In genomic region chr7:11557627-11558026, GRCh38 we compare ENCODE assay signal across 9 cellular contexts.
DNase-seq lines count a peak whose midpoint lies in the region; TF ChIP-seq lines count a peak whose summit lies in the region.
"Had no signal": no experiment of that assay in that cellular context is flagged by ENCODE, and none has a peak within 500 bp of the region (broad histone marks: within the 10 kb centered on the region; RNA-seq: fewer than 3 reads in every experiment).

No MANE protein-coding gene starts in this region.

- H3K79me1 ChIP-seq in H9 (ENCODE audit: insufficient read depth, low read depth, low read length, poor library complexity, severe bottlenecking) (no peaks in the 10 kb centered on the region), trophoblast cell (ENCODE audit: low read length) (no peaks in the 10 kb centered on the region)

- no peaks in the 10 kb centered on the region for H3K27me3 Mint-ChIP-seq in H9 (ENCODE audit: low read depth)

- no peak overlapping the region for H3K56ac ChIP-seq in H9 (ENCODE audit: insufficient read length, low read depth, low read length)

- H3K9me3 ChIP-seq in H9 (ENCODE audit: control insufficient read depth, low read depth, low read length) (no peaks in the 10 kb centered on the region), trophoblast cell (ENCODE audit: insufficient read depth, low read depth, low read length) (no peaks in the 10 kb centered on the region)
- H3K9me3 ChIP-seq: tibial nerve had no signal

- H4K91ac ChIP-seq in H9 (ENCODE audit: insufficient read length, low read depth, low read length) (no peak overlapping the region), trophoblast cell (ENCODE audit: low read depth, low read length) (no peak overlapping the region)

- no peak overlapping the region for H2BK15ac ChIP-seq in H9 (ENCODE audit: low read depth, low read length)

- no peaks in the 10 kb centered on the region for H3K36me3 Mint-ChIP-seq in H9 (ENCODE audit: insufficient read depth in 1 of 3, low read depth in 3 of 3)

- in situ Hi-C loops in brain microvascular endothelial cell (cut with HindIII; ENCODE audit: low pct_ligation_motif_present, low sequenced_read_pairs) (no loop called here), G401 (cut with HindIII; ENCODE audit: low sequenced_read_pairs) (no loop called here)

- DNase-seq in H9 (peak; percentile 75), brain microvascular endothelial cell (peak; percentile 2), trophoblast cell (peak; percentile 7 to 55), putamen (ENCODE audit: low spot score) (no peak), superior temporal gyrus (ENCODE audit: extremely low spot score) (no peak), G401 (ENCODE audit: low spot score) (no peak)

- peak; percentile 52 for TF ChIP-seq CTCF in GM12873 (IDR thresholded peaks at IDR 0.05; ENCODE audit: insufficient read depth, low read depth, low read length, missing control alignments)
- TF ChIP-seq CTCF in H9 (conservative IDR thresholded peaks at IDR 0.05): peak; percentile 75
- peak; percentile 59 for TF ChIP-seq CTCF in LNCAP (IDR thresholded peaks at IDR 0.05)
- TF ChIP-seq CTCF in brain microvascular endothelial cell (IDR thresholded peaks at IDR 0.05; ENCODE audit: low read depth, low read length, missing control alignments): peak; percentile 50

- no peak overlapping the region for H4K8ac ChIP-seq in H9 (replicated peaks; ENCODE audit: insufficient read length, low read depth, low read length)
- no peak overlapping the region for H4K8ac ChIP-seq in trophoblast cell (ENCODE audit: low read depth, low read length)

- H3K14ac ChIP-seq in H9 (ENCODE audit: insufficient read depth, low read length) (no peak overlapping the region), trophoblast cell (ENCODE audit: low read length) (no peak overlapping the region)

- H3K4ac ChIP-seq in H9 (ENCODE audit: low read depth, low read length) (no peak overlapping the region), trophoblast cell (ENCODE audit: low read depth, low read length) (no peak overlapping the region)

- H3K4me1 Mint-ChIP-seq in H9: peaks cover 14% of the 10 kb centered on the region in 2 experiments

- H2AFZ ChIP-seq in H9 (ENCODE audit: low read length): no peak overlapping the region
- no peak overlapping the region for H2AFZ ChIP-seq in trophoblast cell (ENCODE audit: insufficient read depth, low read length, poor library complexity)

- H2BK5ac ChIP-seq in H9 (ENCODE audit: insufficient read length, low read length) (no peak overlapping the region), trophoblast cell (ENCODE audit: low read depth, low read length, poor library complexity) (no peak overlapping the region)

- WGBS in H9 (ENCODE audit: extremely low coverage, insufficient read length, low lambda C conversion rate): no CpG with 5 or more reads among the region's 2 CpGs
- WGBS in trophoblast cell (ENCODE audit: extremely low coverage, insufficient coverage, insufficient read length): no CpG with 5 or more reads among the region's 2 CpGs

- H3K18ac ChIP-seq in H9 (ENCODE audit: insufficient read length, low read depth, low read length) (no peak overlapping the region), trophoblast cell (ENCODE audit: low read length) (no peak overlapping the region)

- H3T11ph ChIP-seq in H9 (ENCODE audit: low read length): no peak overlapping the region

- H3K27ac Mint-ChIP-seq in H9: no peak overlapping the region

- H3K27ac ChIP-seq in H9 (ENCODE audit: insufficient read length, low read depth, low read length) (no peak overlapping the region), brain microvascular endothelial cell (no peak overlapping the region), trophoblast cell (ENCODE audit: low read depth, low read length) (no peak overlapping the region)
- H3K27ac ChIP-seq: tibial nerve had no signal

- H3K79me2 ChIP-seq in H9 (ENCODE audit: insufficient read depth, low read length) (no peaks in the 10 kb centered on the region), trophoblast cell (ENCODE audit: control insufficient read depth, insufficient read depth, low read length, poor library complexity) (no peaks in the 10 kb centered on the region)

- no peaks in the 10 kb centered on the region for H3K23me2 ChIP-seq in H9 (ENCODE audit: insufficient read length, low read depth, low read length, poor library complexity, severe bottlenecking)

- no peak overlapping the region for H3K9ac ChIP-seq in H9 (ENCODE audit: extremely low read depth, insufficient read length, low read length)
- H3K9ac ChIP-seq in trophoblast cell (ENCODE audit: low read length): no peak overlapping the region

- H3K4me1 ChIP-seq in H9 (ENCODE audit: insufficient read depth, low read length) (peaks cover 3% of the 10 kb centered on the region; the same call in 1 of the 2 replicates), trophoblast cell (ENCODE audit: control insufficient read depth in 1 of 2, insufficient read depth in 2 of 2, low read length in 2 of 2) (no peaks in the 10 kb centered on the region)
- H3K4me1 ChIP-seq: tibial nerve had no signal

- no peak overlapping the region for H3K4me3 Mint-ChIP-seq in H9

- no peak overlapping the region for H4K12ac ChIP-seq in trophoblast cell (ENCODE audit: low read depth, low read length)

- no peak overlapping the region for H2AK5ac ChIP-seq in H9 (ENCODE audit: insufficient read length, low read length)
- no peak overlapping the region for H2AK5ac ChIP-seq in trophoblast cell (ENCODE audit: low read length)

- H4K5ac ChIP-seq in H9 (ENCODE audit: insufficient read length, low read depth, low read length): no peak overlapping the region

- H3K9me3 Mint-ChIP-seq in H9: no peaks in the 10 kb centered on the region

- H2BK20ac ChIP-seq in H9 (ENCODE audit: low read depth, low read length, poor library complexity, severe bottlenecking): no peak overlapping the region

- H3K23ac ChIP-seq in H9 (ENCODE audit: insufficient read length, low read depth, low read length): no peak overlapping the region
- no peak overlapping the region for H3K23ac ChIP-seq in trophoblast cell (ENCODE audit: low read length)

- H2BK12ac ChIP-seq in H9 (ENCODE audit: insufficient read length, low read depth, low read length): no peak overlapping the region
- H2BK12ac ChIP-seq in trophoblast cell (ENCODE audit: low read length): no peak overlapping the region

- no peaks in the 10 kb centered on the region for H4K20me1 ChIP-seq in H9 (ENCODE audit: control insufficient read depth, insufficient read depth, insufficient read length)

- H3K4me3 ChIP-seq in brain microvascular endothelial cell (ENCODE audit: low read depth, low read length) (no peak overlapping the region), trophoblast cell (ENCODE audit: low read depth, low read length) (no peak overlapping the region)
- H3K4me3 ChIP-seq: tibial nerve had no signal

- H3K4me2 ChIP-seq in H9 (ENCODE audit: insufficient read depth, insufficient read length, low read length) (no peak overlapping the region), trophoblast cell (ENCODE audit: low read length) (no peak overlapping the region)

- H3K27me3 ChIP-seq in H9 (ENCODE audit: insufficient read depth, low read length) (no peaks in the 10 kb centered on the region), brain microvascular endothelial cell (replicated peaks) (no peaks in the 10 kb centered on the region), trophoblast cell (ENCODE audit: insufficient read depth, low read length) (no peaks in the 10 kb centered on the region)
- H3K27me3 ChIP-seq: tibial nerve had no signal

- H2BK120ac ChIP-seq in H9 (ENCODE audit: low read depth, low read length, poor library complexity, severe bottlenecking) (no peak overlapping the region), trophoblast cell (ENCODE audit: insufficient read depth, low read length, poor library complexity) (no peak overlapping the region)

- H3K36me3 ChIP-seq in brain microvascular endothelial cell (replicated peaks): no peaks in the 10 kb centered on the region
- H3K36me3 ChIP-seq in trophoblast cell (ENCODE audit: control insufficient read depth in 1 of 2, insufficient read depth in 2 of 2, low read length in 2 of 2): no peaks in the 10 kb centered on the region
- H3K36me3 ChIP-seq: tibial nerve had no signal

Comparison
In these comparisons a context has a peak if more than half of its experiments do, and no peak if none do; other contexts are left out.
1. DNase-seq: peak in H9 (single experiment), brain microvascular endothelial cell (single experiment) and trophoblast cell (2 of 2); none in putamen (single experiment), superior temporal gyrus (single experiment) and G401 (single experiment).
2. Peak in every context shown above with its lines, with median percentiles within 50 percentile points of each other: CTCF ChIP-seq.